In the genomic region with DNA sequence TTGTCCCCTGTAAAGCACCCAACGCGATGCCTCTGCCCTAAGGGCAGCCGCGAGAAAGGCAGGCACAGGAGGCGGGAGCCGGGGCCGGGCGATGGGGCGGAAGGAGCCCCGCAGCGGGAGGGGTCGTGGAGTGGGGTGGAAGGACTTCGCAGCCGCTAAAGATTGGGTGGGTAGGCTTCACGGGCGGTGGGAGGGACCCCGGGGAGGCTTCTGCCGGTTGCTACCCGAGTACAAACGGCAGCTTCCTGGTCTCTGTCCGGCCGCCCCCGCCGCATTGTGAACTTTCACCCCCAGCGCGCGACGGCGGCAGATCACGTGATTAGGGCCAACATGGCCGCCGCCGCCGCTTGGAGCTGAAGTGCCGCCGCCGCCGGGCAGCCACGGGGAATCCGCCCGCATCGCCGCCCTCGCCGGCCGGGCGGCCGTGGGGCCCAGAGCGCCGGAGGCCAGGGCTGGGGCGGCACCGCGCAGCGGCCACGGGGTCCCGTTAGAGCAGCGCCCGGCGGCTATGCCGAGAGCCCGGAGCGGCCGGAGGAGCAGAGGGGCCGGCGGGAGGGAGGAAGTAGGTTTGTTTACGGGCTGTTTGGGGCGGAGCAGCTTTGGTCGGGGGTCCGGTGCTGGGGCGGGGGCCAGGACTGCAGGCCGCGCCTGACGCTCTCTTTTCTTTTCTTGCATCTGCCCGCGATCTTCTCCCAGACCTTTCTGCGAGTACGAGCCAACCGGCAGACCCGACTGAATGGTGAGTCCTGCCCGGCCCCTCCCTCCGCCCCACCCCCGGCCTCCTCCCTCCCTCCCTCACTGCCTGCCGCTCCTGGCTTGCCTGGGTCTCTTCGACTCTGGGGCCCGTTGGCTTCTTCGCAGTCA, we compare ENCODE assay signal across 1 cellular context.
A peak's percentile ranks its signal among the peaks of the same experiment; 100 is the strongest.
TF ChIP-seq lines count a peak whose summit lies in the region.

No MANE protein-coding gene starts in this region.

TF ChIP-seq in HepG2, 621 proteins besides CTCF, POLR2A, EP300 and RAD21 (continued from another document and continues in another):
- TF ChIP-seq, protein P1, sequence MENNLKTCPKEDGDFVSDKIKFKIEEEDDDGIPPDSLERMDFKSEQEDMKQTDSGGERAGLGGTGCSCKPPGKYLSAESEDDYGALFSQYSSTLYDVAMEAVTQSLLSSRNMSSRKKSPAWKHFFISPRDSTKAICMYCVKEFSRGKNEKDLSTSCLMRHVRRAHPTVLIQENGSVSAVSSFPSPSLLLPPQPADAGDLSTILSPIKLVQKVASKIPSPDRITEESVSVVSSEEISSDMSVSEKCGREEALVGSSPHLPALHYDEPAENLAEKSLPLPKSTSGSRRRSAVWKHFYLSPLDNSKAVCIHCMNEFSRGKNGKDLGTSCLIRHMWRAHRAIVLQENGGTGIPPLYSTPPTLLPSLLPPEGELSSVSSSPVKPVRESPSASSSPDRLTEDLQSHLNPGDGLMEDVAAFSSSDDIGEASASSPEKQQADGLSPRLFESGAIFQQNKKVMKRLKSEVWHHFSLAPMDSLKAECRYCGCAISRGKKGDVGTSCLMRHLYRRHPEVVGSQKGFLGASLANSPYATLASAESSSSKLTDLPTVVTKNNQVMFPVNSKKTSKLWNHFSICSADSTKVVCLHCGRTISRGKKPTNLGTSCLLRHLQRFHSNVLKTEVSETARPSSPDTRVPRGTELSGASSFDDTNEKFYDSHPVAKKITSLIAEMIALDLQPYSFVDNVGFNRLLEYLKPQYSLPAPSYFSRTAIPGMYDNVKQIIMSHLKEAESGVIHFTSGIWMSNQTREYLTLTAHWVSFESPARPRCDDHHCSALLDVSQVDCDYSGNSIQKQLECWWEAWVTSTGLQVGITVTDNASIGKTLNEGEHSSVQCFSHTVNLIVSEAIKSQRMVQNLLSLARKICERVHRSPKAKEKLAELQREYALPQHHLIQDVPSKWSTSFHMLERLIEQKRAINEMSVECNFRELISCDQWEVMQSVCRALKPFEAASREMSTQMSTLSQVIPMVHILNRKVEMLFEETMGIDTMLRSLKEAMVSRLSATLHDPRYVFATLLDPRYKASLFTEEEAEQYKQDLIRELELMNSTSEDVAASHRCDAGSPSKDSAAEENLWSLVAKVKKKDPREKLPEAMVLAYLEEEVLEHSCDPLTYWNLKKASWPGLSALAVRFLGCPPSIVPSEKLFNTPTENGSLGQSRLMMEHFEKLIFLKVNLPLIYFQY (CRISPR knock-in tag; IDR thresholded peaks at IDR 0.05; ENCODE audit: borderline replicate concordance) = no peak
- TF ChIP-seq RARA (CRISPR knock-in tag; IDR thresholded peaks at IDR 0.05) (peak; percentile 51; the same call in 1 of the 2 replicates), ZNF564 (CRISPR knock-in tag; IDR thresholded peaks at IDR 0.05) (peak; percentile 89), CCDC6 (CRISPR knock-in tag; IDR thresholded peaks at IDR 0.05) (peak; percentile 86), ZFX (CRISPR knock-in tag; IDR thresholded peaks at IDR 0.05; ENCODE audit: low read depth) (peak; percentile 54), RBFOX2 (IDR thresholded peaks at IDR 0.05; ENCODE audit: low read depth, low read length) (peak; percentile 98), TBX2 (CRISPR knock-in tag; IDR thresholded peaks at IDR 0.05; ENCODE audit: borderline replicate concordance) (peak; percentile 60; the same call in 1 of the 2 replicates), BRD4 (CRISPR knock-in tag; IDR thresholded peaks at IDR 0.05) (0 out of 2 replicates have a peak, but pooled peaks have one; percentile 53), TCF12 (IDR thresholded peaks at IDR 0.05) (no peak), TCF12 (CRISPR knock-in tag; IDR thresholded peaks at IDR 0.05) (peak; percentile 78; the same call in 1 of the 2 replicates), ZNF709 (CRISPR knock-in tag; IDR thresholded peaks at IDR 0.05) (0 out of 2 replicates have a peak, but pooled peaks have one; percentile 35), CREB1 (IDR thresholded peaks at IDR 0.05) (no peak), CREB1 (CRISPR knock-in tag; IDR thresholded peaks at IDR 0.05) (peak; percentile 35; the same call in 1 of the 2 replicates), NFKB2 (CRISPR knock-in tag; IDR thresholded peaks at IDR 0.05; ENCODE audit: borderline replicate concordance) (peak; percentile 14; the same call in 1 of the 2 replicates), ARNT2 (CRISPR knock-in tag; IDR thresholded peaks at IDR 0.05; ENCODE audit: low read depth) (peak; percentile 76), ZNF546 (CRISPR knock-in tag; conservative IDR thresholded peaks at IDR 0.05) (0 out of 2 replicates have a peak, but pooled peaks have one; percentile 22), GATAD1 (CRISPR knock-in tag; IDR thresholded peaks at IDR 0.05) (peak; percentile 85), HDAC1 (CRISPR knock-in tag; IDR thresholded peaks at IDR 0.05) (peak; percentile 76), ISL2 (CRISPR knock-in tag; IDR thresholded peaks at IDR 0.05) (peak; percentile 40; the same call in 1 of the 2 replicates), MED13 (CRISPR knock-in tag; IDR thresholded peaks at IDR 0.05) (no peak), FIP1L1 (IDR thresholded peaks at IDR 0.05; ENCODE audit: borderline replicate concordance, insufficient read depth, low read depth, low read length) (no peak), ZNF556 (CRISPR knock-in tag; IDR thresholded peaks at IDR 0.05; ENCODE audit: borderline replicate concordance) (peak; percentile 68; the same call in 1 of the 2 replicates), SIN3A (IDR thresholded peaks at IDR 0.05; ENCODE audit: borderline replicate concordance, low read depth, low read length) (peak; percentile 55; the same call in 1 of the 2 replicates), HNF4A (CRISPR knock-in tag; IDR thresholded peaks at IDR 0.05) (peak; percentile 67), HIVEP1 (CRISPR knock-in tag; IDR thresholded peaks at IDR 0.05) (peak; percentile 47), POLR2G (IDR thresholded peaks at IDR 0.05; ENCODE audit: low read depth, low read length) (peak; percentile 89), ZFP1 (CRISPR knock-in tag; IDR thresholded peaks at IDR 0.05) (no peak), ZNF431 (CRISPR knock-in tag; IDR thresholded peaks at IDR 0.05; ENCODE audit: borderline replicate concordance, low read depth) (no peak), ZFP36 (IDR thresholded peaks at IDR 0.05; ENCODE audit: borderline replicate concordance, low read depth, low read length, partially characterized antibody) (peak; percentile 51), HDAC6 (IDR thresholded peaks at IDR 0.05; ENCODE audit: low read depth, low read length) (no peak)
- TF ChIP-seq, protein P2, sequence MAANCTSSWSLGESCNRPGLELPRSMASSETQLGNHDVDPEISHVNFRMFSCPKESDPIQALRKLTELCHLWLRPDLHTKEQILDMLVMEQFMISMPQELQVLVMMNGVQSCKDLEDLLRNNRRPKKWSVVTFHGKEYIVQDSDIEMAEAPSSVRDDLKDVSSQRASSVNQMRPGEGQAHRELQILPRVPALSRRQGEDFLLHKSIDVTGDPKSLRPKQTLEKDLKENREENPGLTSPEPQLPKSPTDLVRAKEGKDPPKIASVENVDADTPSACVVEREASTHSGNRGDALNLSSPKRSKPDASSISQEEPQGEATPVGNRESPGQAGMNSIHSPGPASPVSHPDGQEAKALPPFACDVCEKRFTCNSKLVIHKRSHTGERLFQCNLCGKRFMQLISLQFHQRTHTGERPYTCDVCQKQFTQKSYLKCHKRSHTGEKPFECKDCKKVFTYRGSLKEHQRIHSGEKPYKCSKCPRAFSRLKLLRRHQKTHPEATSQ (CRISPR knock-in tag; IDR thresholded peaks at IDR 0.05; ENCODE audit: borderline replicate concordance) = no peak
- TF ChIP-seq, protein P3, sequence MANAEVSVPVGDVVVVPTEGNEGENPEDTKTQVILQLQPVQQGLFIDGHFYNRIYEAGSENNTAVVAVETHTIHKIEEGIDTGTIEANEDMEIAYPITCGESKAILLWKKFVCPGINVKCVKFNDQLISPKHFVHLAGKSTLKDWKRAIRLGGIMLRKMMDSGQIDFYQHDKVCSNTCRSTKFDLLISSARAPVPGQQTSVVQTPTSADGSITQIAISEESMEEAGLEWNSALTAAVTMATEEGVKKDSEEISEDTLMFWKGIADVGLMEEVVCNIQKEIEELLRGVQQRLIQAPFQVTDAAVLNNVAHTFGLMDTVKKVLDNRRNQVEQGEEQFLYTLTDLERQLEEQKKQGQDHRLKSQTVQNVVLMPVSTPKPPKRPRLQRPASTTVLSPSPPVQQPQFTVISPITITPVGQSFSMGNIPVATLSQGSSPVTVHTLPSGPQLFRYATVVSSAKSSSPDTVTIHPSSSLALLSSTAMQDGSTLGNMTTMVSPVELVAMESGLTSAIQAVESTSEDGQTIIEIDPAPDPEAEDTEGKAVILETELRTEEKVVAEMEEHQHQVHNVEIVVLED (CRISPR knock-in tag; IDR thresholded peaks at IDR 0.05; ENCODE audit: borderline replicate concordance) = peak; percentile 90
- TF ChIP-seq, protein P4, sequence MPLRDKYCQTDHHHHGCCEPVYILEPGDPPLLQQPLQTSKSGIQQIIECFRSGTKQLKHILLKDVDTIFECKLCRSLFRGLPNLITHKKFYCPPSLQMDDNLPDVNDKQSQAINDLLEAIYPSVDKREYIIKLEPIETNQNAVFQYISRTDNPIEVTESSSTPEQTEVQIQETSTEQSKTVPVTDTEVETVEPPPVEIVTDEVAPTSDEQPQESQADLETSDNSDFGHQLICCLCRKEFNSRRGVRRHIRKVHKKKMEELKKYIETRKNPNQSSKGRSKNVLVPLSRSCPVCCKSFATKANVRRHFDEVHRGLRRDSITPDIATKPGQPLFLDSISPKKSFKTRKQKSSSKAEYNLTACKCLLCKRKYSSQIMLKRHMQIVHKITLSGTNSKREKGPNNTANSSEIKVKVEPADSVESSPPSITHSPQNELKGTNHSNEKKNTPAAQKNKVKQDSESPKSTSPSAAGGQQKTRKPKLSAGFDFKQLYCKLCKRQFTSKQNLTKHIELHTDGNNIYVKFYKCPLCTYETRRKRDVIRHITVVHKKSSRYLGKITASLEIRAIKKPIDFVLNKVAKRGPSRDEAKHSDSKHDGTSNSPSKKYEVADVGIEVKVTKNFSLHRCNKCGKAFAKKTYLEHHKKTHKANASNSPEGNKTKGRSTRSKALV (CRISPR knock-in tag; IDR thresholded peaks at IDR 0.05) = no peak
- TF ChIP-seq, protein P5, sequence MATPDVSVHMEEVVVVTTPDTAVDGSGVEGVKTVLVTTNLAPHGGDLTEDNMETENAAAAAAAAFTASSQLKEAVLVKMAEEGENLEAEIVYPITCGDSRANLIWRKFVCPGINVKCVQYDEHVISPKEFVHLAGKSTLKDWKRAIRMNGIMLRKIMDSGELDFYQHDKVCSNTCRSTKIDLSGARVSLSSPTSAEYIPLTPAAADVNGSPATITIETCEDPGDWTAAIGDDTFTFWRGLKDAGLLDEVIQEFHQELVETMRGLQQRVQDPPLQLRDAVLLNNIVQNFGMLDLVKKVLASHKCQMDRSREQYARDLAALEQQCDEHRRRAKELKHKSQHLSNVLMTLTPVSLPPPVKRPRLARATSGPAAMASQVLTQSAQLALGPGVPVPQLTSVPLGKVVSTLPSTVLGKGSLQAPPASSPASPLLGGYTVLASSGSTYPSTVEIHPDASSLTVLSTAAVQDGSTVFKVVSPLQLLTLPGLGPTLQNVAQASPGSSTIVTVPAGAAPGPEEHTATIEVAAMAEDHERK (CRISPR knock-in tag; IDR thresholded peaks at IDR 0.05; ENCODE audit: low read depth) = peak; percentile 73
- TF ChIP-seq, protein P6, sequence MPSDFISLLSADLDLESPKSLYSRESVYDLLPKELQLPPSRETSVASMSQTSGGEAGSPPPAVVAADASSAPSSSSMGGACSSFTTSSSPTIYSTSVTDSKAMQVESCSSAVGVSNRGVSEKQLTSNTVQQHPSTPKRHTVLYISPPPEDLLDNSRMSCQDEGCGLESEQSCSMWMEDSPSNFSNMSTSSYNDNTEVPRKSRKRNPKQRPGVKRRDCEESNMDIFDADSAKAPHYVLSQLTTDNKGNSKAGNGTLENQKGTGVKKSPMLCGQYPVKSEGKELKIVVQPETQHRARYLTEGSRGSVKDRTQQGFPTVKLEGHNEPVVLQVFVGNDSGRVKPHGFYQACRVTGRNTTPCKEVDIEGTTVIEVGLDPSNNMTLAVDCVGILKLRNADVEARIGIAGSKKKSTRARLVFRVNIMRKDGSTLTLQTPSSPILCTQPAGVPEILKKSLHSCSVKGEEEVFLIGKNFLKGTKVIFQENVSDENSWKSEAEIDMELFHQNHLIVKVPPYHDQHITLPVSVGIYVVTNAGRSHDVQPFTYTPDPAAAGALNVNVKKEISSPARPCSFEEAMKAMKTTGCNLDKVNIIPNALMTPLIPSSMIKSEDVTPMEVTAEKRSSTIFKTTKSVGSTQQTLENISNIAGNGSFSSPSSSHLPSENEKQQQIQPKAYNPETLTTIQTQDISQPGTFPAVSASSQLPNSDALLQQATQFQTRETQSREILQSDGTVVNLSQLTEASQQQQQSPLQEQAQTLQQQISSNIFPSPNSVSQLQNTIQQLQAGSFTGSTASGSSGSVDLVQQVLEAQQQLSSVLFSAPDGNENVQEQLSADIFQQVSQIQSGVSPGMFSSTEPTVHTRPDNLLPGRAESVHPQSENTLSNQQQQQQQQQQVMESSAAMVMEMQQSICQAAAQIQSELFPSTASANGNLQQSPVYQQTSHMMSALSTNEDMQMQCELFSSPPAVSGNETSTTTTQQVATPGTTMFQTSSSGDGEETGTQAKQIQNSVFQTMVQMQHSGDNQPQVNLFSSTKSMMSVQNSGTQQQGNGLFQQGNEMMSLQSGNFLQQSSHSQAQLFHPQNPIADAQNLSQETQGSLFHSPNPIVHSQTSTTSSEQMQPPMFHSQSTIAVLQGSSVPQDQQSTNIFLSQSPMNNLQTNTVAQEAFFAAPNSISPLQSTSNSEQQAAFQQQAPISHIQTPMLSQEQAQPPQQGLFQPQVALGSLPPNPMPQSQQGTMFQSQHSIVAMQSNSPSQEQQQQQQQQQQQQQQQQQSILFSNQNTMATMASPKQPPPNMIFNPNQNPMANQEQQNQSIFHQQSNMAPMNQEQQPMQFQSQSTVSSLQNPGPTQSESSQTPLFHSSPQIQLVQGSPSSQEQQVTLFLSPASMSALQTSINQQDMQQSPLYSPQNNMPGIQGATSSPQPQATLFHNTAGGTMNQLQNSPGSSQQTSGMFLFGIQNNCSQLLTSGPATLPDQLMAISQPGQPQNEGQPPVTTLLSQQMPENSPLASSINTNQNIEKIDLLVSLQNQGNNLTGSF (CRISPR knock-in tag; IDR thresholded peaks at IDR 0.05) = 0 out of 2 replicates have a peak, but pooled peaks have one; percentile 8
- TF ChIP-seq, protein P7, sequence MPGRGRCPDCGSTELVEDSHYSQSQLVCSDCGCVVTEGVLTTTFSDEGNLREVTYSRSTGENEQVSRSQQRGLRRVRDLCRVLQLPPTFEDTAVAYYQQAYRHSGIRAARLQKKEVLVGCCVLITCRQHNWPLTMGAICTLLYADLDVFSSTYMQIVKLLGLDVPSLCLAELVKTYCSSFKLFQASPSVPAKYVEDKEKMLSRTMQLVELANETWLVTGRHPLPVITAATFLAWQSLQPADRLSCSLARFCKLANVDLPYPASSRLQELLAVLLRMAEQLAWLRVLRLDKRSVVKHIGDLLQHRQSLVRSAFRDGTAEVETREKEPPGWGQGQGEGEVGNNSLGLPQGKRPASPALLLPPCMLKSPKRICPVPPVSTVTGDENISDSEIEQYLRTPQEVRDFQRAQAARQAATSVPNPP (CRISPR knock-in tag; IDR thresholded peaks at IDR 0.05) = peak; percentile 51; the same call in 1 of the 2 replicates
- TF ChIP-seq, protein P8, sequence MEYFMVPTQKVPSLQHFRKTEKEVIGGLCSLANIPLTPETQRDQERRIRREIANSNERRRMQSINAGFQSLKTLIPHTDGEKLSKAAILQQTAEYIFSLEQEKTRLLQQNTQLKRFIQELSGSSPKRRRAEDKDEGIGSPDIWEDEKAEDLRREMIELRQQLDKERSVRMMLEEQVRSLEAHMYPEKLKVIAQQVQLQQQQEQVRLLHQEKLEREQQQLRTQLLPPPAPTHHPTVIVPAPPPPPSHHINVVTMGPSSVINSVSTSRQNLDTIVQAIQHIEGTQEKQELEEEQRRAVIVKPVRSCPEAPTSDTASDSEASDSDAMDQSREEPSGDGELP (IDR thresholded peaks at IDR 0.05; ENCODE audit: borderline replicate concordance, low read depth) = no peak
- TF ChIP-seq, protein P9, sequence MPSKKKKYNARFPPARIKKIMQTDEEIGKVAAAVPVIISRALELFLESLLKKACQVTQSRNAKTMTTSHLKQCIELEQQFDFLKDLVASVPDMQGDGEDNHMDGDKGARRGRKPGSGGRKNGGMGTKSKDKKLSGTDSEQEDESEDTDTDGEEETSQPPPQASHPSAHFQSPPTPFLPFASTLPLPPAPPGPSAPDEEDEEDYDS (CRISPR knock-in tag; IDR thresholded peaks at IDR 0.05) = no peak
